In genomic region chr20:62872184-62872862, GRCh38 we compare ENCODE assay signal across 1 cellular context.
TF ChIP-seq lines count a peak whose summit lies in the region.

No MANE protein-coding gene starts in this region.

TF ChIP-seq in HepG2, 621 proteins besides CTCF, POLR2A, EP300 and RAD21 (continued from another document and continues in another):
- TF ChIP-seq ZNF18 (CRISPR knock-in tag; IDR thresholded peaks at IDR 0.05; ENCODE audit: insufficient replicate concordance) (peak; percentile 32), MEIS1 (CRISPR knock-in tag; IDR thresholded peaks at IDR 0.05; ENCODE audit: borderline replicate concordance) (peak; percentile 74; the same call in 1 of the 2 replicates), PRDM10 (CRISPR knock-in tag; IDR thresholded peaks at IDR 0.05; ENCODE audit: low read depth) (peak; percentile 77), BORCS8-MEF2B (CRISPR knock-in tag; IDR thresholded peaks at IDR 0.05) (no peak; the same call in 1 of the 2 replicates), ZFP36L2 (CRISPR knock-in tag; IDR thresholded peaks at IDR 0.05) (no peak), ZNF766 (CRISPR knock-in tag; IDR thresholded peaks at IDR 0.05; ENCODE audit: borderline replicate concordance) (no peak), ZNF800 (CRISPR knock-in tag; IDR thresholded peaks at IDR 0.05) (peak; percentile 99), MYC (CRISPR knock-in tag; IDR thresholded peaks at IDR 0.05; ENCODE audit: borderline replicate concordance) (peak; percentile 24; the same call in 1 of the 2 replicates), ZNF205 (CRISPR knock-in tag; IDR thresholded peaks at IDR 0.05) (peak; percentile 43; the same call in 1 of the 2 replicates), CREB1 (IDR thresholded peaks at IDR 0.05) (peak; percentile 57; the same call in 1 of the 2 replicates), CREB1 (CRISPR knock-in tag; IDR thresholded peaks at IDR 0.05) (no peak), ZNF33B (CRISPR knock-in tag; IDR thresholded peaks at IDR 0.05) (peak; percentile 46; the same call in 1 of the 2 replicates), ZNF343 (CRISPR knock-in tag; IDR thresholded peaks at IDR 0.05) (0 out of 2 replicates have a peak, but pooled peaks have one; percentile 43), HMGXB4 (CRISPR knock-in tag; IDR thresholded peaks at IDR 0.05; ENCODE audit: borderline replicate concordance in 1 of 2, low read depth in 1 of 2) (peak; percentile 44 to 70; a peak in 3 of 4 replicates), SKI (IDR thresholded peaks at IDR 0.05; ENCODE audit: partially characterized antibody) (peak; percentile 57), ARNTL (CRISPR knock-in tag; IDR thresholded peaks at IDR 0.05) (no peak), MXD3 (CRISPR knock-in tag; IDR thresholded peaks at IDR 0.05) (peak; percentile 38; the same call in 1 of the 2 replicates), UBTF (CRISPR knock-in tag; IDR thresholded peaks at IDR 0.05) (peak; percentile 43; the same call in 1 of the 2 replicates), ZNF263 (CRISPR knock-in tag; IDR thresholded peaks at IDR 0.05) (0 out of 2 replicates have a peak, but pooled peaks have one; percentile 6), NR2F6 (IDR thresholded peaks at IDR 0.05) (no peak), NR2F6 (CRISPR knock-in tag; IDR thresholded peaks at IDR 0.05) (peak; percentile 23; the same call in 1 of the 2 replicates), ZNF768 (CRISPR knock-in tag; IDR thresholded peaks at IDR 0.05) (no peak), JARID2 (CRISPR knock-in tag; IDR thresholded peaks at IDR 0.05; ENCODE audit: insufficient replicate concordance) (no peak), MYPOP (CRISPR knock-in tag; IDR thresholded peaks at IDR 0.05) (peak; percentile 85), ZNF614 (CRISPR knock-in tag; IDR thresholded peaks at IDR 0.05; ENCODE audit: borderline replicate concordance) (peak; percentile 76; the same call in 1 of the 2 replicates), HBP1 (CRISPR knock-in tag; IDR thresholded peaks at IDR 0.05; ENCODE audit: low read depth) (0 out of 2 replicates have a peak, but pooled peaks have one; percentile 61), KDM5B (CRISPR knock-in tag; IDR thresholded peaks at IDR 0.05; ENCODE audit: borderline replicate concordance) (peak; percentile 20; the same call in 1 of the 2 replicates), DNMT1 (CRISPR knock-in tag; IDR thresholded peaks at IDR 0.05) (0 out of 2 replicates have a peak, but pooled peaks have one; percentile 2), ZNF281 (CRISPR knock-in tag; IDR thresholded peaks at IDR 0.05; ENCODE audit: borderline replicate concordance) (peak; percentile 6; the same call in 1 of the 2 replicates), XBP1 (CRISPR knock-in tag; IDR thresholded peaks at IDR 0.05) (0 out of 2 replicates have a peak, but pooled peaks have one; percentile 11), ZNF329 (CRISPR knock-in tag; IDR thresholded peaks at IDR 0.05; ENCODE audit: low read depth) (no peak), ZNF580 (CRISPR knock-in tag; IDR thresholded peaks at IDR 0.05; ENCODE audit: borderline replicate concordance, low read depth) (peak; percentile 11; the same call in 1 of the 2 replicates), ZMYM3 (CRISPR knock-in tag; IDR thresholded peaks at IDR 0.05) (peak; percentile 50; the same call in 1 of the 2 replicates), SAP130 (CRISPR knock-in tag; IDR thresholded peaks at IDR 0.05; ENCODE audit: low read depth) (peak; percentile 86), TBX2 (CRISPR knock-in tag; IDR thresholded peaks at IDR 0.05; ENCODE audit: borderline replicate concordance) (0 out of 2 replicates have a peak, but pooled peaks have one; percentile 4), RXRA (CRISPR knock-in tag; IDR thresholded peaks at IDR 0.05) (0 out of 2 replicates have a peak, but pooled peaks have one; percentile 34), LRRFIP1 (CRISPR knock-in tag; conservative IDR thresholded peaks at IDR 0.05) (no peak)
